In the genomic region with DNA sequence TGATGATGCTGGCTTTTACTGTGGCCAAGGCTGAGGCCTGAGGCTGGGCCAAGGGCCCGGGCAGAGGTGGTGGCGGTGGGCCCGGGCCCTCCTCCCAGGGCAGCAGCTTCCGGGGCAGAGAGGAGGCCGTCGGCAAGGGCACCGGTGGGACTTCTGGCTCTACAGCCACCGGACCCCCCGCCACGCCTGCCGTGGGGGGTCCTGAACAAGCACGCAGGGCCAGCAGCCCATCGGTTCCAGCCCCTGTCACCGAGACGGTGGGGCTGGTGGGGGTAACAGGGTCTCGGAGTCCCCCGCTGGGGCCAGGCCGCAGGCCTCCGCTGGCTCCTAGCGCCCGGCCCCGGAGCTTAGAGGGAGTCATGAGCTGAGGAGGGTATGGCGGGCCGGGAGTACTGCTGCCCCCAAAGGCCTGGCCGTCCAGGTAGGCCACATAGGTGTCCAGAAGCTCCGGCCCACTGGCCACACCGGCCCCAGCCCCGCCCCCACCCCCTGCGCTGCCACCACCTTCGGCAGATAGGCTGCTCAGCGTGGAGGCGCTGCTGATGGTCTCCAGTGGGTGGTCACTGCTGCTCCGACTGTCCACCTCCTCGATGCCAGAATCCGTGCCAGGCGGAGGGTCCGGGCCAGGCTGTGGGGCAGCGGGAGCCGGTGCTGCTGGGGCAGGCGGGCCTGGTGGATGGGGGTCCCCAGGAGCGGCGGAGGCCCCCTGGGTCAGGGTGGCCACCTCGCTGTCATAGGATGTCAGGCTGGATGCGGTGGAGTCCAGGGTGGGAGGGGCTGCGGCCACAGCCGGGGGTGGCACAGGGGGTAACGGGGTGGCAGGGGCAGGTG, we compare ENCODE assay signal across 25 cellular contexts. TPM values are rescaled to one million over a fixed set of nuclear protein-coding genes. Genes with fewer than 3 reads are reported as not detected.
DNase-seq lines count a peak whose midpoint lies in the region; ATAC-seq, FAIRE-seq and TF ChIP-seq lines count a peak whose summit lies in the region.
"Had no signal": no experiment of that assay in that cellular context is flagged by ENCODE, and none has a peak within 500 bp of the region (broad histone marks: within the 10 kb centered on the region; RNA-seq: fewer than 3 reads in every experiment).

No MANE protein-coding gene starts in this region.

- WGBS in SK-N-SH (ENCODE audit: low lambda C conversion rate) = 80% methylated on average over 8 of the region's 47 CpGs
- 21 to 31% (median 27%) methylated on average over 30 to 47 of the region's 47 CpGs for WGBS in small intestine, 3 donors

- H3K9me3 Mint-ChIP-seq in stimulated activated memory B cell treated with anti-CD40 and anti-IgM and Interleukin-4, amounts not matched to agents 10 μg/mL and 1 μg/mL and 100 μg/mL, for 72 hours = peaks cover 8% of the 10 kb centered on the region

- H3K4me3 Mint-ChIP-seq in stimulated activated memory B cell treated with anti-CD40 and anti-IgM and Interleukin-4, amounts not matched to agents 10 μg/mL and 1 μg/mL and 100 μg/mL, for 72 hours = no peak overlapping the region
- H3K4me3 Mint-ChIP-seq: CD4-positive, CD25-positive, alpha-beta regulatory T cell had no signal

- H3K4me3 ChIP-seq in SK-N-SH (ENCODE audit: low read depth in 2 of 2, low read length in 1 of 2) (no peak overlapping the region), MM.1S (ENCODE audit: low read length) (peak overlapping the region; percentile 28; the same call in 1 of the 2 replicates), iPS-15b (ENCODE audit: low read depth, low read length) (peak overlapping the region; percentile 18), small intestine (ENCODE audit: low read depth in 1 of 2, low read length in 2 of 2) (no peak overlapping the region), colonic mucosa (no peak overlapping the region)
- H3K4me3 ChIP-seq: HAP-1, MG63 had no signal

- TF ChIP-seq EP300 in SK-N-SH (IDR thresholded peaks at IDR 0.05; ENCODE audit: borderline replicate concordance in 1 of 2, low read depth in 1 of 2, low read length in 1 of 2) = no peak

- TF ChIP-seq CTCF in SK-N-SH (IDR thresholded peaks at IDR 0.05) = no peak
- TF ChIP-seq CTCF in MM.1S (IDR thresholded peaks at IDR 0.05; ENCODE audit: low read length) = no peak
- TF ChIP-seq CTCF in colonic mucosa (IDR thresholded peaks at IDR 0.05) = no peak

- no peak overlapping the region for H3K27ac Mint-ChIP-seq in stimulated activated memory B cell treated with anti-CD40 and anti-IgM and Interleukin-4, amounts not matched to agents 10 μg/mL and 1 μg/mL and 100 μg/mL, for 72 hours
- H3K27ac Mint-ChIP-seq: CD4-positive, CD25-positive, alpha-beta regulatory T cell had no signal

- no peak overlapping the region for H3K4me2 ChIP-seq in SK-N-SH
- peak overlapping the region; percentile 41; the same call in 1 of the 2 replicates for H3K4me2 ChIP-seq in MM.1S (ENCODE audit: low read depth, low read length)

- H3K27me3 ChIP-seq in SK-N-SH (ENCODE audit: insufficient read depth) (no peaks in the 10 kb centered on the region), MM.1S (replicated peaks; ENCODE audit: insufficient read depth, low read length) (peaks cover 51% of the 10 kb centered on the region), iPS-15b (ENCODE audit: control insufficient read depth, insufficient read depth, low read length) (peaks cover 36% of the 10 kb centered on the region), small intestine (ENCODE audit: control insufficient read depth in 2 of 2, insufficient read depth in 2 of 2, low read length in 2 of 2) (peaks cover 7 to 19% of the 10 kb centered on the region in 2 donors), colonic mucosa (peaks cover 37% of the 10 kb centered on the region)
- H3K27me3 ChIP-seq: BE2C, MG63 had no signal

- no peaks in the 10 kb centered on the region for H3K9me3 ChIP-seq in SK-N-SH
- H3K9me3 ChIP-seq in MM.1S (replicated peaks; ENCODE audit: insufficient read depth, low read length) = no peaks in the 10 kb centered on the region
- H3K9me3 ChIP-seq in iPS-15b (ENCODE audit: control insufficient read depth, insufficient read depth, low read length) = no peaks in the 10 kb centered on the region
- H3K9me3 ChIP-seq in small intestine (ENCODE audit: control insufficient read depth, low read depth) = no peaks in the 10 kb centered on the region
- H3K9me3 ChIP-seq in colonic mucosa = no peaks in the 10 kb centered on the region
- H3K9me3 ChIP-seq: BE2C, HAP-1, MG63 had no signal

- no peaks in the 10 kb centered on the region for H3K36me3 Mint-ChIP-seq in stimulated activated memory B cell treated with anti-CD40 and anti-IgM and Interleukin-4, amounts not matched to agents 10 μg/mL and 1 μg/mL and 100 μg/mL, for 72 hours

- ATAC-seq in SK-N-SH treated with all-trans-retinoic acid at 6 μM for 48 hours = no peak
- peak; percentile 5 for ATAC-seq in stimulated activated memory B cell treated with anti-CD40 and anti-IgM and Interleukin-4, amounts not matched to agents 10 μg/mL and 1 μg/mL and 100 μg/mL, for 72 hours

- no peak for FAIRE-seq in small intestine (lab: Jason Lieb, UNC)
- FAIRE-seq in RCC 7860 (lab: Jason Lieb, UNC) = no peak
- FAIRE-seq: D721Med, GM18507, HTR-8/SVneo had no signal

- POLR2A ChIA-PET in SK-N-SH (lab: Yijun Ruan, JAX) = no interaction called here

- no peaks in the 10 kb centered on the region for H3K79me2 ChIP-seq in SK-N-SH (ENCODE audit: insufficient read depth)
- H3K79me2 ChIP-seq in MM.1S (ENCODE audit: low read length) = no peaks in the 10 kb centered on the region

- H2AFZ ChIP-seq in SK-N-SH (ENCODE audit: low read depth) (no peak overlapping the region), MM.1S (ENCODE audit: low read length) (peak overlapping the region; percentile 43; the same call in 1 of the 2 replicates)

- DNase-seq in SK-N-SH = peak; percentile 34
- DNase-seq in MM.1S = no peak
- no peak for DNase-seq in small intestine
- no peak for DNase-seq in RCC 7860 (ENCODE audit: low spot score)
- DNase-seq in colonic mucosa = no peak
- DNase-seq: BE2C; CD4-positive, CD25-positive, alpha-beta regulatory T cell; KBM-7; MG63; NCI-H1417; NCI-H1694; NCI-H2029 treated with DMSO at 0.1 percent for 48 hours; NCI-H226; NCI-H510A; NCI-H69; SHP77 had no signal

- peaks cover 70% of the 10 kb centered on the region for H3K27me3 Mint-ChIP-seq in stimulated activated memory B cell treated with anti-CD40 and anti-IgM and Interleukin-4, amounts not matched to agents 10 μg/mL and 1 μg/mL and 100 μg/mL, for 72 hours

- H3F3A ChIP-seq in SK-N-SH (replicated peaks; ENCODE audit: insufficient read depth) (no peaks in the 10 kb centered on the region), MM.1S (ENCODE audit: insufficient read depth, low read length) (no peaks in the 10 kb centered on the region)

- intact Hi-C loops in colonic mucosa (cut with DNase I) = no loop called here

- no peaks in the 10 kb centered on the region for H3K9me2 ChIP-seq in SK-N-SH
- H3K9me2 ChIP-seq in MM.1S (replicated peaks; ENCODE audit: insufficient read depth, low read length) = no peaks in the 10 kb centered on the region

- no peaks in the 10 kb centered on the region for H3K36me3 ChIP-seq in SK-N-SH (replicated peaks in 1 of 2; ENCODE audit: control insufficient read depth in 1 of 2, insufficient read depth in 2 of 2, low read length in 1 of 2)
- no peaks in the 10 kb centered on the region for H3K36me3 ChIP-seq in MM.1S (replicated peaks; ENCODE audit: insufficient read depth, low read length)
- H3K36me3 ChIP-seq in iPS-15b (ENCODE audit: control insufficient read depth, insufficient read depth, low read length) = no peaks in the 10 kb centered on the region
- H3K36me3 ChIP-seq in small intestine (ENCODE audit: control insufficient read depth in 2 of 2, insufficient read depth in 2 of 2, low read length in 2 of 2) = no peaks in the 10 kb centered on the region
- H3K36me3 ChIP-seq in colonic mucosa = no peaks in the 10 kb centered on the region
- H3K36me3 ChIP-seq: HAP-1, MG63 had no signal

- H4K20me1 ChIP-seq in SK-N-SH (ENCODE audit: insufficient read depth) (no peaks in the 10 kb centered on the region), MM.1S (ENCODE audit: insufficient read depth, low read length) (no peaks in the 10 kb centered on the region)

- H3K4me1 Mint-ChIP-seq in stimulated activated memory B cell treated with anti-CD40 and anti-IgM and Interleukin-4, amounts not matched to agents 10 μg/mL and 1 μg/mL and 100 μg/mL, for 72 hours = no peaks in the 10 kb centered on the region

- no peak for TF ChIP-seq RAD21 in SK-N-SH (IDR thresholded peaks at IDR 0.05; ENCODE audit: low read length)

- CTCF ChIA-PET in SK-N-SH (lab: Yijun Ruan, JAX) = no interaction called here

- H3K9ac ChIP-seq in SK-N-SH = no peak overlapping the region
- H3K9ac ChIP-seq in MM.1S (ENCODE audit: low read length) = no peak overlapping the region
- no peak overlapping the region for H3K9ac ChIP-seq in iPS-15b (ENCODE audit: low read depth, low read length)
- H3K9ac ChIP-seq in colonic mucosa (ENCODE audit: low read depth in 2 of 2, low read length in 2 of 2) = no peak overlapping the region

- H3K4me1 ChIP-seq in SK-N-SH (ENCODE audit: control insufficient read depth in 1 of 2, insufficient read depth in 2 of 2, low read depth in 1 of 2, low read length in 1 of 2) (no peaks in the 10 kb centered on the region), MM.1S (ENCODE audit: low read length) (no peaks in the 10 kb centered on the region), iPS-15b (ENCODE audit: control insufficient read depth, insufficient read depth, low read length) (no peaks in the 10 kb centered on the region), small intestine (ENCODE audit: control insufficient read depth in 2 of 2, insufficient read depth in 1 of 2, low read depth in 1 of 2, low read length in 1 of 2) (no peaks in the 10 kb centered on the region), colonic mucosa (no peaks in the 10 kb centered on the region)
- H3K4me1 ChIP-seq: BE2C, HAP-1 had no signal

- no peak overlapping the region for H3K27ac ChIP-seq in SK-N-SH (ENCODE audit: low read depth in 2 of 2, low read length in 1 of 2)
- no peak overlapping the region for H3K27ac ChIP-seq in MM.1S (ENCODE audit: low read length)
- H3K27ac ChIP-seq in small intestine (ENCODE audit: low read depth in 1 of 2, low read length in 1 of 2) = no peak overlapping the region
- no peak overlapping the region for H3K27ac ChIP-seq in colonic mucosa
- H3K27ac ChIP-seq: 22Rv1, RWPE1 had no signal

RNA-seq across cellular contexts. Expression of a gene that starts 17.3 kb away (rescaled TPM):
- polyA plus RNA-seq in SK-N-SH (2012; rRNA removed) = 3.4 and 5.7 TPM in 2 replicates
- 2.5 and 3.1 TPM in 2 replicates for polyA plus RNA-seq in SK-N-SH (2012; cell fraction: cytosol; rRNA removed)
- polyA plus RNA-seq in SK-N-SH (2012; cell fraction: nucleus; rRNA removed) = 5.3 and 15.2 TPM in 2 replicates
- under 1 TPM in 1 of 3 donors, not detected in 2; 0.19 TPM for polyA plus RNA-seq in small intestine
- not detected for total RNA-seq in colonic mucosa
- total RNA-seq: CD4-positive, CD25-positive, alpha-beta regulatory T cell had no signal
- polyA plus RNA-seq: CD4-positive, CD25-positive, alpha-beta regulatory T cell had no signal

RNA-seq across cellular contexts. Expression of a gene that starts 26.9 kb away (rescaled TPM):
- polyA plus RNA-seq in SK-N-SH (2012; rRNA removed) (0.52 and 0.94 TPM in 2 replicates), small intestine (under 1 TPM in 1 of 3 donors, not detected in 2; 0.57 TPM)
- polyA plus RNA-seq in SK-N-SH (2012; cell fraction: cytosol; rRNA removed) = 0.39 and 0.76 TPM in 2 replicates
- 1.4 and 1.7 TPM in 2 replicates for polyA plus RNA-seq in SK-N-SH (2012; cell fraction: nucleus; rRNA removed)
- total RNA-seq in colonic mucosa = under 1 TPM in 1 of 2 donors, not detected in 1; 0.13 TPM
- total RNA-seq: CD4-positive, CD25-positive, alpha-beta regulatory T cell had no signal
- polyA plus RNA-seq: CD4-positive, CD25-positive, alpha-beta regulatory T cell had no signal

RNA-seq across cellular contexts. Expression of a gene that starts 53.0 kb away (rescaled TPM):
- polyA plus RNA-seq in SK-N-SH (2012; rRNA removed) (0.28 and 0.31 TPM in 2 replicates), small intestine (under 1 TPM in 2 of 3 donors, not detected in 1; under 0.01 to 0.46 TPM)
- 0.08 and 0.35 TPM in 2 replicates for polyA plus RNA-seq in SK-N-SH (2012; cell fraction: cytosol; rRNA removed)
- 1.6 and 2.0 TPM in 2 replicates for polyA plus RNA-seq in SK-N-SH (2012; cell fraction: nucleus; rRNA removed)
- under 1 TPM; 0.22 to 0.29 TPM for total RNA-seq in colonic mucosa
- total RNA-seq: CD4-positive, CD25-positive, alpha-beta regulatory T cell had no signal
- polyA plus RNA-seq: CD4-positive, CD25-positive, alpha-beta regulatory T cell had no signal

RNA-seq across cellular contexts. Expression of a gene that starts 56.6 kb away (rescaled TPM):
- polyA plus RNA-seq in SK-N-SH (2012; rRNA removed) (4.4 and 5.1 TPM in 2 replicates), small intestine (1 to 10 TPM in 2 of 3 donors, not detected in 1; 1.4 to 4.7 TPM)
- polyA plus RNA-seq in SK-N-SH (2012; cell fraction: cytosol; rRNA removed) = 2.4 and 4.2 TPM in 2 replicates
- polyA plus RNA-seq in SK-N-SH (2012; cell fraction: nucleus; rRNA removed) = 4.9 and 12.2 TPM in 2 replicates
- 1 to 10 TPM; 4.5 to 5.1 TPM for total RNA-seq in colonic mucosa

Comparison
In these comparisons a context has a peak if more than half of its experiments do, and no peak if none do; other contexts are left out.
1. H3K4me3 ChIP-seq: peak in MM.1S (single experiment) and iPS-15b (single experiment); none in SK-N-SH (0 of 2), small intestine (0 of 2) and colonic mucosa (single experiment).